Comparison of ENCODE assay signal across 1 cellular context in the genomic region with DNA sequence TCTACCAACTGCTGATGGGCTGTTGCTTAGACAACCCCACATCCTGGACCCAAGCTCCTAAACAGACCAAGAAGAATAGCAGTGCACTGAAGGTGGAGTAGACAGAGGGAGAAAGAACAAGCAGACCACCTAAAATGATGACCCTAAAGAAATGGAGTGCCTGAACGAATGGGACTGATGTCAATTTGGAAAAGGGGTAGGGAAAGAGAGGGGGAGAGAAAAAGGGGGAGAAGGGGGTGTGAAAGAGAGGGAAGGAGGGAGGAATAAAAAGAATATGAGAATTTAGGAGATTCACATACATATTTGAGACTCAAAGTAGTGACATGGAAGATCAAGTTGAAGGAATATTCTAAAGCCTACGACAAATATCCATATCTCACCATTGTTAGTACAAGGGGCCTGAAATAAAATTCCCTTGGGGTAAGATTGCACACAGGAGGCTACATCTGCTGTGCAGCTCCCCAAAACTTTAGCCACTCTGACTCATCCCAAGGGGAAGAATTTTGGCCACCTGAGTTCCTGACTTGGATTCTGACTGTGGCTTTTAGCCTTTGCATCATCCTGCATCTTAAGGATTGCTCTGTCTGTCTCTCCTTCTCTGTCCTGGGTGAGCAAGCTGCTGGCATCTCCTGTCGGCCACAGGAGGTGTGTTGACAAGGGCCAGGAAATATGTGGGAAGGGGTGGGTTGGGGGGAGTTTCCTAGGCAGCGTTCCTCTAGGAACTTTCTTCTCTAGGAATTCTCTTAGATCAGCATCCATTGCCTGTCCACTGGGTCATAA.
TF ChIP-seq lines count a peak whose summit lies in the region.

No MANE protein-coding gene starts in this region.

TF ChIP-seq in K562, 482 proteins besides CTCF, POLR2A, EP300 and RAD21 (continued from another document):
- TF ChIP-seq, protein P1, sequence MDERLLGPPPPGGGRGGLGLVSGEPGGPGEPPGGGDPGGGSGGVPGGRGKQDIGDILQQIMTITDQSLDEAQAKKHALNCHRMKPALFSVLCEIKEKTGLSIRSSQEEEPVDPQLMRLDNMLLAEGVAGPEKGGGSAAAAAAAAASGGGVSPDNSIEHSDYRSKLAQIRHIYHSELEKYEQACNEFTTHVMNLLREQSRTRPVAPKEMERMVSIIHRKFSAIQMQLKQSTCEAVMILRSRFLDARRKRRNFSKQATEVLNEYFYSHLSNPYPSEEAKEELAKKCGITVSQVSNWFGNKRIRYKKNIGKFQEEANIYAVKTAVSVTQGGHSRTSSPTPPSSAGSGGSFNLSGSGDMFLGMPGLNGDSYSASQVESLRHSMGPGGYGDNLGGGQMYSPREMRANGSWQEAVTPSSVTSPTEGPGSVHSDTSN (CRISPR knock-in tag; IDR thresholded peaks at IDR 0.05; ENCODE audit: low read depth), result no peak
- TF ChIP-seq, protein P1 (tag; conservative IDR thresholded peaks at IDR 0.05; ENCODE audit: low read depth), result no peak
- TF ChIP-seq, protein P2, sequence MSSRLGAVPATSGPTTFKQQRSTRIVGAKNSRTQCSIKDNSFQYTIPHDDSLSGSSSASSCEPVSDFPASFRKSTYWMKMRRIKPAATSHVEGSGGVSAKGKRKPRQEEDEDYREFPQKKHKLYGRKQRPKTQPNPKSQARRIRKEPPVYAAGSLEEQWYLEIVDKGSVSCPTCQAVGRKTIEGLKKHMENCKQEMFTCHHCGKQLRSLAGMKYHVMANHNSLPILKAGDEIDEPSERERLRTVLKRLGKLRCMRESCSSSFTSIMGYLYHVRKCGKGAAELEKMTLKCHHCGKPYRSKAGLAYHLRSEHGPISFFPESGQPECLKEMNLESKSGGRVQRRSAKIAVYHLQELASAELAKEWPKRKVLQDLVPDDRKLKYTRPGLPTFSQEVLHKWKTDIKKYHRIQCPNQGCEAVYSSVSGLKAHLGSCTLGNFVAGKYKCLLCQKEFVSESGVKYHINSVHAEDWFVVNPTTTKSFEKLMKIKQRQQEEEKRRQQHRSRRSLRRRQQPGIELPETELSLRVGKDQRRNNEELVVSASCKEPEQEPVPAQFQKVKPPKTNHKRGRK (tag; IDR thresholded peaks at IDR 0.05), result peak; percentile 91
- peak; percentile 51; the same call in 1 of the 2 replicates for TF ChIP-seq OTX1 (CRISPR knock-in tag; IDR thresholded peaks at IDR 0.05)
- TF ChIP-seq NCOA1 (IDR thresholded peaks at IDR 0.05; ENCODE audit: low read depth), result no peak
- no peak for TF ChIP-seq JUNB (CRISPR knock-in tag; conservative IDR thresholded peaks at IDR 0.05)
